15 cellular contexts compared by ENCODE assay signal in the genomic region with DNA sequence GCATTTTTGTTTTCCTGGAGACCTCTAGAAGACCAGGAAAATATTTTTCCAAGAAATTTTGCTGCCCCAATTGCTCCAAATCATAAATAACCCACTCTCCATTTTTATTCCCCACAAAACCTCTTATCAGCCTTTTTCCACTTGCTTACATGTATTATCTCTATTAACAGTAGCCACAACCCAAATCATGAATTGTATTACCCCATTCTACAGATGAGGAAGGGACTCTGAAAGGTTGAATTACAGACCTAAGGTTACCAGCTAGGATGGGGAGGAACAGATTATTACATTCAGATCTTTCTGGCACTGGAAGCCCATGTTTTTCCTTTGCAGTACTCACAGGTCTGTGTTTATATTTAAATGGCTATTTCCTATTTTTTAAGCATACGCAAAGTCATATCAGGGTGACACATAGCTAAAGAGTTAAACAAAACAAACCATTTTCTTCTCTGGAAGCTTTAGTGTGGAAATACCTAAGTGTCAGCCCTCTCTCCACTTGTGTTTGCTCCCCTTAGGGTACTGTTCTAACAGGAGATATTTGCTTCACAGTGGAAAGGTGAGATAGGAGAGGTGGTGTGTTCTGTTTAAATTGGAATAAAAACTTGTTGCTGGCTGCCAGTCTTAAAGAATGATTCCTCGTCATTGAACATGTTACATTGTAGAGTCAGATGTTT. TPM values are rescaled to one million over a fixed set of nuclear protein-coding genes. Genes with fewer than 3 reads are reported as not detected.
DNase-seq lines count a peak whose midpoint lies in the region; ATAC-seq and TF ChIP-seq lines count a peak whose summit lies in the region.
"Had no signal": no experiment of that assay in that cellular context is flagged by ENCODE, and none has a peak within 500 bp of the region (broad histone marks: within the 10 kb centered on the region; RNA-seq: fewer than 3 reads in every experiment).

No MANE protein-coding gene starts in this region.

- H3K4me1 Mint-ChIP-seq in type B pancreatic cell (ENCODE audit: unreplicated experiment): peaks cover 52% of the 10 kb centered on the region
- H3K4me1 Mint-ChIP-seq in naive thymus-derived CD8-positive, alpha-beta T cell: peaks cover 0 to 12% (median 7%) of the 10 kb centered on the region in 4 donors

- no peaks in the 10 kb centered on the region for H3K27me3 Mint-ChIP-seq in type B pancreatic cell
- H3K27me3 Mint-ChIP-seq in naive thymus-derived CD8-positive, alpha-beta T cell: peaks cover 0 to 4% (median 0%) of the 10 kb centered on the region in 5 donors

- H3K9me3 Mint-ChIP-seq in type B pancreatic cell: peaks cover 9% of the 10 kb centered on the region
- no peaks in the 10 kb centered on the region for H3K9me3 Mint-ChIP-seq in naive thymus-derived CD8-positive, alpha-beta T cell
- H3K9me3 Mint-ChIP-seq: activated T-cell treated with anti-CD3 and anti-CD28 coated beads, Interleukin-2, amount 50 U/mL, for 72 hours had no signal

- peak overlapping the region; percentile 30 for H3K27ac Mint-ChIP-seq in type B pancreatic cell
- no peak overlapping the region for H3K27ac Mint-ChIP-seq in naive thymus-derived CD8-positive, alpha-beta T cell
- H3K27ac Mint-ChIP-seq: activated T-cell treated with anti-CD3 and anti-CD28 coated beads, Interleukin-2, amount 50 U/mL, for 72 hours; neural progenitor cell had no signal

- H3K36me3 Mint-ChIP-seq in type B pancreatic cell: peaks cover 12% of the 10 kb centered on the region
- H3K36me3 Mint-ChIP-seq in naive thymus-derived CD8-positive, alpha-beta T cell: no peaks in the 10 kb centered on the region

- H3K36me3 ChIP-seq in cardiac muscle cell: no peaks in the 10 kb centered on the region
- no peaks in the 10 kb centered on the region for H3K36me3 ChIP-seq in mucosa of stomach (ENCODE audit: control insufficient read depth, insufficient read depth, low read length)
- H3K36me3 ChIP-seq: neural progenitor cell had no signal

- H3K27ac ChIP-seq in cardiac muscle cell: peak overlapping the region; percentile 35
- H3K27ac ChIP-seq: neural progenitor cell had no signal

- intact Hi-C loops in left ventricle myocardium superior (cut with micrococcal nuclease): loop anchor here (10.0 kb wide), 1 partner anchor 58 kb away; no protein-coding TSS in a partner anchor

- H3K9me3 ChIP-seq in cardiac muscle cell (ENCODE audit: low read depth) (no peaks in the 10 kb centered on the region), mucosa of stomach (ENCODE audit: control insufficient read depth, low read length) (no peaks in the 10 kb centered on the region)

- H3K4me1 ChIP-seq in cardiac muscle cell (ENCODE audit: low read depth): peaks cover 16% of the 10 kb centered on the region
- H3K4me1 ChIP-seq in mucosa of stomach (ENCODE audit: control insufficient read depth, insufficient read depth, low read length): peaks cover 41% of the 10 kb centered on the region

- H3K9ac ChIP-seq in mucosa of stomach (ENCODE audit: low read length): no peak overlapping the region
- H3K9ac ChIP-seq: neural progenitor cell had no signal

- H3K4me3 ChIP-seq in cardiac muscle cell (no peak overlapping the region), mucosa of stomach (ENCODE audit: low read length) (peak overlapping the region; percentile 6)
- H3K4me3 ChIP-seq: neural progenitor cell had no signal

- DNase-seq in cardiac muscle cell (ENCODE audit: low read depth in 1 of 2, low spot score in 1 of 2): no peak
- DNase-seq in left ventricle myocardium superior: no peak
- DNase-seq in dermis blood vessel endothelial cell: peak; percentile 44
- no peak for DNase-seq in type B pancreatic cell (ENCODE audit: extremely low spot score, unreplicated experiment)
- DNase-seq in NCI-H774 (lab: John Stamatoyannopoulos, UW): no peak
- DNase-seq in naive thymus-derived CD8-positive, alpha-beta T cell: no peak
- no peak for DNase-seq in 8988T
- DNase-seq: activated CD4-positive, alpha-beta T cell treated with anti-CD3 and anti-CD28 coated beads, Interleukin-2, amount 50 U/mL, for 4 hours; activated T-cell treated with anti-CD3 and anti-CD28 coated beads, Interleukin-2, amount 50 U/mL, for 72 hours; cortex of kidney; DMS79 treated with DMSO at 0.1 percent for 48 hours; hippocampal formation; NCI-H226 had no signal

- ATAC-seq in left ventricle myocardium superior: no peak
- no peak for ATAC-seq in naive thymus-derived CD8-positive, alpha-beta T cell
- ATAC-seq: activated T-cell treated with anti-CD3 and anti-CD28 coated beads, Interleukin-2, amount 50 U/mL, for 72 hours had no signal

- POLR2A ChIA-PET in naive thymus-derived CD8-positive, alpha-beta T cell (lab: Charles Lee): no interaction called here

- TF ChIP-seq CTCF in cardiac muscle cell (IDR thresholded peaks at IDR 0.05; ENCODE audit: low read depth, low read length): no peak
- no peak for TF ChIP-seq CTCF in type B pancreatic cell (conservative IDR thresholded peaks at IDR 0.05)

- no peak overlapping the region for H3K4me3 Mint-ChIP-seq in type B pancreatic cell
- no peak overlapping the region for H3K4me3 Mint-ChIP-seq in naive thymus-derived CD8-positive, alpha-beta T cell
- H3K4me3 Mint-ChIP-seq: activated T-cell treated with anti-CD3 and anti-CD28 coated beads, Interleukin-2, amount 50 U/mL, for 72 hours; neural progenitor cell had no signal

- H3K27me3 ChIP-seq in cardiac muscle cell (no peaks in the 10 kb centered on the region), mucosa of stomach (ENCODE audit: control insufficient read depth, insufficient read depth, low read length) (no peaks in the 10 kb centered on the region)
- H3K27me3 ChIP-seq: neural progenitor cell had no signal

RNA-seq across cellular contexts. Expression of gene PHACTR2, which starts 18.7 kb away (rescaled TPM):
- 31.7 and 52.3 TPM in 2 replicates for total RNA-seq in cardiac muscle cell
- polyA plus RNA-seq in cardiac muscle cell: 47.3 and 48.8 TPM in 2 replicates
- 88.1 TPM for total RNA-seq in left ventricle myocardium superior
- 199 and 230 TPM in 2 replicates for total RNA-seq in dermis blood vessel endothelial cell
- 59.2 and 69.9 TPM in 2 replicates for total RNA-seq in type B pancreatic cell (ENCODE audit: low replicate concordance)
- 10 to 100 TPM; 15.4 to 16.0 TPM for total RNA-seq in naive thymus-derived CD8-positive, alpha-beta T cell
- 1 to 10 TPM; 7.1 to 9.0 (median 8.8) TPM for polyA plus RNA-seq in naive thymus-derived CD8-positive, alpha-beta T cell
